ENCODE assay signal across 1 cellular context in the genomic region with DNA sequence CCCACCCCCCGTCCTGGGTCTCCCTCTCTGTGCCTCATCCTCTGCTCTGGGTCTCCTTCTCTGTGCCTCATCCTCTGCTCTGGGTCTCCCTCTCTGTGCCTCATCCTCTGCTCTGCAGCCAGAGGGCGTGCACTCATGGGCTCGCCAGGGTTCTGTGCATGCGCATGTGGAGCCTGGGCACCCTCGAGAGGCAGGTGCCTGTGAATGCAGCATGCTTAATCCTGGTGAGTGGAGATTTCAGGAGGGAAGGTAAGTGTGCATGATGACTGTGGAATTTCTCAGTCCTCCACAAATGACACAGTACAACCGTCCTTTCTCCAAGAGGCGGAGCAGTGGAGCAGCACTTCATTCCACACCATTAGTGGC.
TF ChIP-seq lines count a peak whose summit lies in the region.

No MANE protein-coding gene starts in this region.

TF ChIP-seq in K562, 482 proteins besides CTCF, POLR2A, EP300 and RAD21:
- TF ChIP-seq THRB (CRISPR knock-in tag; conservative IDR thresholded peaks at IDR 0.05) (no peak), ZNF3 (CRISPR knock-in tag; IDR thresholded peaks at IDR 0.05) (no peak), SRSF3 (IDR thresholded peaks at IDR 0.05; ENCODE audit: insufficient read depth, low read length) (no peak)
